In the genomic region with DNA sequence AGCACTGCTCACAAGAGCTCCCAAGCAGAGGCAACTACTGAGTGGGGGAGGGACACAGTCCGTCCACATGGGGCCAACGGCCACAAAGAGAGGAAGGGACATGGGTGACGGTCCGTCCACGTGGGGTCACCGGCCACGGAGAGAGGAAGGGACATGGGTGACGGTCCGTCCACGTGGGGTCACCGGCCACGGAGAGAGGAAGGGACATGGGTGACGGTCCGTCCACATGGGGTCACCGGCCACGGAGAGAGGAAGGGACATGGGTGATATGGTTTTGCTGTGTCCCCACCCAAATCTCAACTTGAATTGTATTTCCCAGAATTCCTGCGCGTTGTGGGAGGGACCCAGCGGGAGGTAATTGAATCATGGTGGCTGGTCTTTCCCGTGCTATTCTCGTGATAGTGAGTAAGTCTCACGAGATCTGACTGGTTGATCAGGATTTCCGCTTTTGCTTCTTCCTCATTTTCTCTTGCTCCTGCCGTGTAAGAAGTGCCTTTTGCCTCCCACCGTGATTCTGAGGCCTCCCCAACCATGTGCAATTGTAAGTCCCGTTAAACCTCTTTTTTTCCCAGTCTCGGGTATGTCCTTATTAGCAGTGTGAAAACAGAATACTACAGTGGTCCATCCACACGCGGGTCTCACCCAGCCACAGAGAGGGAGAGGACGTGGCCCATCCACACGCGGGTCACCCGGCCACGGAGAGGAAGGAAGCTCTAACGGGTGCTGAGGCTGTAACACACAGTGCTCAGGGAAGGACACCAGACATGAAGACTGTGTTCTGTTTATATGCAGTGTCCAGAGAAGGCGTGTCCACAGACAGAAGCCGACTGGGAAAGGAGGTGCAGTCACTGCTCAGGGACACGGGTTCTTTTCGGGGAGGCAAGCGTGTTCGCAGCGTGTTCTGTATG, we compare ENCODE assay signal across 8 cellular contexts. TPM values are rescaled to one million over a fixed set of nuclear protein-coding genes. Genes with fewer than 3 reads are reported as not detected.
A peak's percentile ranks its signal among the peaks of the same experiment; 100 is the strongest.
DNase-seq lines count a peak whose midpoint lies in the region; ATAC-seq and TF ChIP-seq lines count a peak whose summit lies in the region.

No MANE protein-coding gene starts in this region.

- BruUV-seq in IMR-90 (replicated peaks; lab: Mats Ljungman, UMichigan) = TSS peak; percentile 20

- no peak overlapping the region for H3K23ac ChIP-seq in IMR-90 (ENCODE audit: low read depth, low read length)

- no peak overlapping the region for H2AFZ ChIP-seq in IMR-90 (replicated peaks; ENCODE audit: low read length, poor library complexity)

- peak overlapping the region; percentile 56 for H3K4ac ChIP-seq in IMR-90 (ENCODE audit: low read depth, low read length)

- TF ChIP-seq POLR2A in IMR-90 (IDR thresholded peaks at IDR 0.05; ENCODE audit: low read depth, low read length) = no peak

- peaks cover 6% of the 10 kb centered on the region for H3K36me3 ChIP-seq in IMR-90 (ENCODE audit: control insufficient read depth, insufficient read depth, low read length)

- H4K5ac ChIP-seq in IMR-90 (ENCODE audit: low read depth, low read length) = no peak overlapping the region

- peaks cover 18% of the 10 kb centered on the region for H3K4me1 Mint-ChIP-seq in activated CD8-positive, alpha-beta T cell treated with anti-CD3 and anti-CD28 coated beads, Interleukin-2, amount 10 ng/mL, durations not matched to agents 7 days and 5 days (ENCODE audit: low read depth)
- H3K4me1 Mint-ChIP-seq in memory B cell = peaks cover 22% of the 10 kb centered on the region

- H2BK20ac ChIP-seq in IMR-90 (ENCODE audit: low read depth, low read length) = peak overlapping the region; percentile 31; the same call in 1 of the 2 replicates

- no peak overlapping the region for H3K27ac ChIP-seq in IMR-90 (ENCODE audit: insufficient read depth, low read length)

- peaks cover 3 to 50% of the 10 kb centered on the region in 2 experiments for H3K79me1 ChIP-seq in IMR-90 (ENCODE audit: low read depth in 1 of 2, low read length in 2 of 2)

- peaks cover 20% of the 10 kb centered on the region for H3K4me1 ChIP-seq in IMR-90 (ENCODE audit: control insufficient read depth, insufficient read depth, low read length)

- intact Hi-C loops in IMR-90 (cut with micrococcal nuclease) = loop anchor here (10.0 kb wide), 1 partner anchor 209 kb away; no protein-coding TSS in a partner anchor

- CTCF ChIA-PET in IMR-90 (lab: Yijun Ruan, JAX) = no interaction called here
- CTCF ChIA-PET in activated CD8-positive, alpha-beta T cell treated with anti-CD3 and anti-CD28 coated beads, Interleukin-2, amount 10 ng/mL, durations not matched to agents 7 days and 5 days (lab: Charles Lee) = interaction anchor here (1.0 kb wide), 1 partner anchor 296 kb away, joined by 3 read pairs; no protein-coding TSS in a partner anchor

- H2BK15ac ChIP-seq in IMR-90 (ENCODE audit: low read depth, low read length) = 0 out of 3 replicates have a peak overlapping the region, but pooled peaks have one; percentile 23

- no peaks in the 10 kb centered on the region for H3K9me3 Mint-ChIP-seq in activated CD8-positive, alpha-beta T cell treated with anti-CD3 and anti-CD28 coated beads, Interleukin-2, amount 10 ng/mL, durations not matched to agents 7 days and 5 days (ENCODE audit: insufficient read depth)
- H3K9me3 Mint-ChIP-seq in memory B cell = no peaks in the 10 kb centered on the region

- dilution Hi-C loops in IMR-90 (cut with HindIII; ENCODE audit: low sequenced_read_pairs, unreplicated experiment) = no loop called here

- no peaks in the 10 kb centered on the region for H3K27me3 ChIP-seq in IMR-90 (ENCODE audit: control insufficient read depth, insufficient read depth, low read length)

- DNase-seq in CD1c-positive myeloid dendritic cell (ENCODE audit: extremely low spot score) = peak; percentile 86
- DNase-seq in IMR-90 = no peak
- DNase-seq in activated CD8-positive, alpha-beta T cell treated with anti-CD3 and anti-CD28 coated beads, Interleukin-2, amount 10 ng/mL, durations not matched to agents 7 days and 5 days = peak; percentile 64
- peak; percentile 50 to 65 for DNase-seq in memory B cell (ENCODE audit: low spot score in 2 of 2)
- DNase-seq in DMS 273 treated with DMSO at 0.1 percent for 48 hours (lab: John Stamatoyannopoulos, UW) = no peak

- no peak overlapping the region for H3K4me3 ChIP-seq in IMR-90 (ENCODE audit: insufficient read depth, low read depth, low read length)

- peak overlapping the region; percentile 85 for H2AK9ac ChIP-seq in IMR-90 (replicated peaks; ENCODE audit: low read depth, low read length, poor library complexity)

- no peak overlapping the region for H2BK120ac ChIP-seq in IMR-90 (ENCODE audit: low read depth, low read length)

- in situ Hi-C loops in IMR-90 (cut with MboI; ENCODE audit: low sequenced_read_pairs) = no loop called here

- H3K4me3 Mint-ChIP-seq in activated CD8-positive, alpha-beta T cell treated with anti-CD3 and anti-CD28 coated beads, Interleukin-2, amount 10 ng/mL, durations not matched to agents 7 days and 5 days = peak overlapping the region; percentile 91
- peak overlapping the region; percentile 97 for H3K4me3 Mint-ChIP-seq in memory B cell

- peak overlapping the region; percentile 75 for H2AK5ac ChIP-seq in IMR-90 (ENCODE audit: low read depth, low read length)

- peaks cover 8% of the 10 kb centered on the region for H3K9me1 ChIP-seq in IMR-90 (ENCODE audit: insufficient read depth, low read length)

- H4K20me1 ChIP-seq in IMR-90 (ENCODE audit: insufficient read depth, low read length) = peaks cover 31% of the 10 kb centered on the region

- H3K36me3 Mint-ChIP-seq in activated CD8-positive, alpha-beta T cell treated with anti-CD3 and anti-CD28 coated beads, Interleukin-2, amount 10 ng/mL, durations not matched to agents 7 days and 5 days (ENCODE audit: low read depth) = peaks cover 9% of the 10 kb centered on the region
- H3K36me3 Mint-ChIP-seq in memory B cell = peaks cover 7% of the 10 kb centered on the region

- ATAC-seq in IMR-90 (ENCODE audit: low read depth) = no peak
- ATAC-seq in activated CD8-positive, alpha-beta T cell treated with anti-CD3 and anti-CD28 coated beads, Interleukin-2, amount 10 ng/mL, durations not matched to agents 7 days and 5 days = peak; percentile 30
- ATAC-seq in memory B cell (ENCODE audit: low read depth) = peak; percentile 76
- no peak for ATAC-seq in esophagus mucosa
- no peak for ATAC-seq in HG02642 (IDR thresholded peaks at IDR 0.05; ENCODE audit: poor library complexity, unreplicated experiment)
- ATAC-seq in HG02970 (IDR thresholded peaks at IDR 0.05; ENCODE audit: low FRiP score, unreplicated experiment) = no peak

- 0 out of 2 replicates have a peak overlapping the region, but pooled peaks have one; percentile 24 for H3K14ac ChIP-seq in IMR-90 (replicated peaks; ENCODE audit: low read depth, low read length)

- 88% methylated on average over 13 of the region's 42 CpGs; no CpG with 5 or more reads in 1 of the 2 experiments for WGBS in IMR-90 (ENCODE audit: extremely low coverage in 2 of 2, insufficient read length in 1 of 2), 2 experiments

- H3K27ac Mint-ChIP-seq in activated CD8-positive, alpha-beta T cell treated with anti-CD3 and anti-CD28 coated beads, Interleukin-2, amount 10 ng/mL, durations not matched to agents 7 days and 5 days = peak overlapping the region; percentile 67
- peak overlapping the region; percentile 88 for H3K27ac Mint-ChIP-seq in memory B cell

- H2BK5ac ChIP-seq in IMR-90 (ENCODE audit: low read depth, low read length, poor library complexity, severe bottlenecking) = peak overlapping the region; percentile 2

- TF ChIP-seq CTCF in IMR-90 (conservative IDR thresholded peaks at IDR 0.05; ENCODE audit: low read depth, low read length) = no peak

- no peak overlapping the region for H4K8ac ChIP-seq in IMR-90 (ENCODE audit: low read depth in 2 of 2, low read length in 2 of 2)

- peak overlapping the region; percentile 8; the same call in 1 of the 2 replicates for H4K91ac ChIP-seq in IMR-90 (ENCODE audit: insufficient read depth, low read depth, low read length)

- no peak overlapping the region for H3K9ac ChIP-seq in IMR-90 (ENCODE audit: low read depth, low read length)

- no peak overlapping the region for H3K56ac ChIP-seq in IMR-90 (ENCODE audit: extremely low read depth, insufficient read depth, low read length)

- H3K4me2 ChIP-seq in IMR-90 (ENCODE audit: low read depth, low read length) = no peak overlapping the region

- no peak overlapping the region for H3K18ac ChIP-seq in IMR-90 (ENCODE audit: low read depth, low read length)

- H3K27me3 Mint-ChIP-seq in activated CD8-positive, alpha-beta T cell treated with anti-CD3 and anti-CD28 coated beads, Interleukin-2, amount 10 ng/mL, durations not matched to agents 7 days and 5 days (ENCODE audit: low read depth) = no peaks in the 10 kb centered on the region
- H3K27me3 Mint-ChIP-seq in memory B cell = no peaks in the 10 kb centered on the region

- H3K9me3 ChIP-seq in IMR-90 (ENCODE audit: control insufficient read depth, insufficient read depth, low read length) = no peaks in the 10 kb centered on the region

- POLR2A ChIA-PET in IMR-90 (lab: Charles Lee; ENCODE audit: unreplicated experiment) = no interaction called here
- POLR2A ChIA-PET in activated CD8-positive, alpha-beta T cell treated with anti-CD3 and anti-CD28 coated beads, Interleukin-2, amount 10 ng/mL, durations not matched to agents 7 days and 5 days (lab: Charles Lee) = no interaction called here

- TF ChIP-seq RAD21 in IMR-90 (IDR thresholded peaks at IDR 0.05; ENCODE audit: low read length) = no peak

TF ChIP-seq in IMR-90, 13 proteins besides CTCF, POLR2A, EP300 and RAD21 (continues in another document):
- TF ChIP-seq SMC3 (IDR thresholded peaks at IDR 0.05; ENCODE audit: low read depth, low read length) (no peak), BHLHE40 (IDR thresholded peaks at IDR 0.05; ENCODE audit: low read depth, low read length) (no peak), MAFK (IDR thresholded peaks at IDR 0.05; ENCODE audit: low read depth, low read length) (no peak), NFE2L2 (IDR thresholded peaks at IDR 0.05; ENCODE audit: low read depth, low read length) (no peak)

RNA-seq across cellular contexts. Expression of gene GAS6, which starts 48.5 kb away (rescaled TPM):
- total RNA-seq in IMR-90 (2012; rRNA removed) = 212 and 220 TPM in 2 replicates
- polyA plus RNA-seq in IMR-90 (2012; rRNA removed) = 795 and 823 TPM in 2 replicates
- polyA plus RNA-seq in IMR-90 (2012; cell fraction: cytosol; rRNA removed) = 1,010 and 1,498 TPM in 2 replicates
- 1,145 and 2,216 TPM in 2 replicates for polyA plus RNA-seq in IMR-90 (2012; cell fraction: nucleus; rRNA removed; ENCODE audit: low replicate concordance)
- total RNA-seq in activated CD8-positive, alpha-beta T cell treated with anti-CD3 and anti-CD28 coated beads, Interleukin-2, amount 10 ng/mL, durations not matched to agents 7 days and 5 days = under 1 TPM; 0.53 to 0.65 TPM
- 34.8 TPM for total RNA-seq in esophagus mucosa

RNA-seq across cellular contexts. Expression of gene TMEM255B, which starts 56.4 kb away (rescaled TPM):
- total RNA-seq in IMR-90 (2012; rRNA removed) (0.36 and 0.83 TPM in 2 replicates), esophagus mucosa (1.8 TPM)
- 0.94 and 1.1 TPM in 2 replicates for polyA plus RNA-seq in IMR-90 (2012; rRNA removed)
- 0.65 and 1.3 TPM in 2 replicates for polyA plus RNA-seq in IMR-90 (2012; cell fraction: cytosol; rRNA removed)
- polyA plus RNA-seq in IMR-90 (2012; cell fraction: nucleus; rRNA removed; ENCODE audit: low replicate concordance) = 0.46 and 0.95 TPM in 2 replicates
- 1 to 10 TPM; 1.8 to 1.9 TPM for total RNA-seq in activated CD8-positive, alpha-beta T cell treated with anti-CD3 and anti-CD28 coated beads, Interleukin-2, amount 10 ng/mL, durations not matched to agents 7 days and 5 days

Comparison
In these comparisons a context has a peak if more than half of its experiments do, and no peak if none do; other contexts are left out.
1. DNase-seq: peak in CD1c-positive myeloid dendritic cell (single experiment), activated CD8-positive, alpha-beta T cell treated with anti-CD3 and anti-CD28 coated beads, Interleukin-2, amount 10 ng/mL, durations not matched to agents 7 days and 5 days (single experiment) and memory B cell (2 of 2); none in IMR-90 (single experiment) and DMS 273 treated with DMSO at 0.1 percent for 48 hours (single experiment).
2. ATAC-seq: peak in activated CD8-positive, alpha-beta T cell treated with anti-CD3 and anti-CD28 coated beads, Interleukin-2, amount 10 ng/mL, durations not matched to agents 7 days and 5 days (single experiment) and memory B cell (single experiment); none in IMR-90 (single experiment), esophagus mucosa (single experiment), HG02642 (single experiment) and HG02970 (single experiment).
3. RNA of gene GAS6, which starts 48.5 kb away (total RNA-seq): 212 to 220 TPM in IMR-90 and 34.8 TPM in esophagus mucosa (single experiment); 0.53 to 0.65 TPM in activated CD8-positive, alpha-beta T cell treated with anti-CD3 and anti-CD28 coated beads, Interleukin-2, amount 10 ng/mL, durations not matched to agents 7 days and 5 days; every median in the first group is over 10 times any median in the second.